1 cellular context compared by ENCODE assay signal in genomic region chr14:65791551-65791981, GRCh38.
TF ChIP-seq lines count a peak whose summit lies in the region.

No MANE protein-coding gene starts in this region.

TF ChIP-seq in GM12878, 131 proteins besides CTCF, POLR2A, EP300 and RAD21 (continued from another document):
- TF ChIP-seq GATAD2B (conservative IDR thresholded peaks at IDR 0.05; ENCODE audit: low read depth): no peak
- TF ChIP-seq SUPT20H (IDR thresholded peaks at IDR 0.05; ENCODE audit: borderline replicate concordance, control insufficient read depth, low read depth, low read length): no peak
- TF ChIP-seq GABPA (IDR thresholded peaks at IDR 0.05; ENCODE audit: low read depth): no peak
- TF ChIP-seq, protein P1, sequence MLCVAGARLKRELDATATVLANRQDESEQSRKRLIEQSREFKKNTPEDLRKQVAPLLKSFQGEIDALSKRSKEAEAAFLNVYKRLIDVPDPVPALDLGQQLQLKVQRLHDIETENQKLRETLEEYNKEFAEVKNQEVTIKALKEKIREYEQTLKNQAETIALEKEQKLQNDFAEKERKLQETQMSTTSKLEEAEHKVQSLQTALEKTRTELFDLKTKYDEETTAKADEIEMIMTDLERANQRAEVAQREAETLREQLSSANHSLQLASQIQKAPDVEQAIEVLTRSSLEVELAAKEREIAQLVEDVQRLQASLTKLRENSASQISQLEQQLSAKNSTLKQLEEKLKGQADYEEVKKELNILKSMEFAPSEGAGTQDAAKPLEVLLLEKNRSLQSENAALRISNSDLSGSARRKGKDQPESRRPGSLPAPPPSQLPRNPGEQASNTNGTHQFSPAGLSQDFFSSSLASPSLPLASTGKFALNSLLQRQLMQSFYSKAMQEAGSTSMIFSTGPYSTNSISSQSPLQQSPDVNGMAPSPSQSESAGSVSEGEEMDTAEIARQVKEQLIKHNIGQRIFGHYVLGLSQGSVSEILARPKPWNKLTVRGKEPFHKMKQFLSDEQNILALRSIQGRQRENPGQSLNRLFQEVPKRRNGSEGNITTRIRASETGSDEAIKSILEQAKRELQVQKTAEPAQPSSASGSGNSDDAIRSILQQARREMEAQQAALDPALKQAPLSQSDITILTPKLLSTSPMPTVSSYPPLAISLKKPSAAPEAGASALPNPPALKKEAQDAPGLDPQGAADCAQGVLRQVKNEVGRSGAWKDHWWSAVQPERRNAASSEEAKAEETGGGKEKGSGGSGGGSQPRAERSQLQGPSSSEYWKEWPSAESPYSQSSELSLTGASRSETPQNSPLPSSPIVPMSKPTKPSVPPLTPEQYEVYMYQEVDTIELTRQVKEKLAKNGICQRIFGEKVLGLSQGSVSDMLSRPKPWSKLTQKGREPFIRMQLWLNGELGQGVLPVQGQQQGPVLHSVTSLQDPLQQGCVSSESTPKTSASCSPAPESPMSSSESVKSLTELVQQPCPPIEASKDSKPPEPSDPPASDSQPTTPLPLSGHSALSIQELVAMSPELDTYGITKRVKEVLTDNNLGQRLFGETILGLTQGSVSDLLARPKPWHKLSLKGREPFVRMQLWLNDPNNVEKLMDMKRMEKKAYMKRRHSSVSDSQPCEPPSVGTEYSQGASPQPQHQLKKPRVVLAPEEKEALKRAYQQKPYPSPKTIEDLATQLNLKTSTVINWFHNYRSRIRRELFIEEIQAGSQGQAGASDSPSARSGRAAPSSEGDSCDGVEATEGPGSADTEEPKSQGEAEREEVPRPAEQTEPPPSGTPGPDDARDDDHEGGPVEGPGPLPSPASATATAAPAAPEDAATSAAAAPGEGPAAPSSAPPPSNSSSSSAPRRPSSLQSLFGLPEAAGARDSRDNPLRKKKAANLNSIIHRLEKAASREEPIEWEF (IDR thresholded peaks at IDR 0.05; ENCODE audit: insufficient replicate concordance, low read depth, low read length): no peak
- TF ChIP-seq CBFB (IDR thresholded peaks at IDR 0.05; ENCODE audit: low read depth): peak; percentile 25; the same call in 1 of the 2 replicates
- no peak for TF ChIP-seq IKZF1 (conservative IDR thresholded peaks at IDR 0.05)
TF ChIP-seq in GM12878: peak in this region for 6.
